Comparison of ENCODE assay signal across 11 cellular contexts in genomic region chr2:197092431-197092830, GRCh38.
A peak's percentile ranks its signal among the peaks of the same experiment; 100 is the strongest.
DNase-seq lines count a peak whose midpoint lies in the region; ATAC-seq and TF ChIP-seq lines count a peak whose summit lies in the region.
"Had no signal": no experiment of that assay in that cellular context is flagged by ENCODE, and none has a peak within 500 bp of the region (broad histone marks: within the 10 kb centered on the region; RNA-seq: fewer than 3 reads in every experiment).

No MANE protein-coding gene starts in this region.

- H3K4me1 ChIP-seq in upper lobe of right lung: peaks cover 5% of the 10 kb centered on the region
- H3K4me1 ChIP-seq: Caco-2 had no signal

- H3K36me3 ChIP-seq in upper lobe of right lung: no peaks in the 10 kb centered on the region

- peaks cover 4% of the 10 kb centered on the region for H3K9me3 ChIP-seq in AG04450 (ENCODE audit: control insufficient read depth, insufficient read depth, low read length)
- no peaks in the 10 kb centered on the region for H3K9me3 ChIP-seq in upper lobe of right lung
- H3K9me3 ChIP-seq: Caco-2 had no signal

- POLR2A ChIA-PET in AG04450 (lab: Yijun Ruan, JAX): interaction anchor here (0.6 kb wide), 3 partner anchors 164 to 307 kb away, joined by 3 to 4 read pairs (median 3); no protein-coding TSS in a partner anchor

- ATAC-seq in GM21367 (IDR thresholded peaks at IDR 0.05; ENCODE audit: unreplicated experiment) (no peak), upper lobe of right lung (no peak)

- H3K4me3 Mint-ChIP-seq in HFFc6: peak overlapping the region; percentile 0; the same call in 1 of the 2 replicates

- H3K27me3 ChIP-seq in AG04450 (ENCODE audit: control insufficient read depth, insufficient read depth, low read length) (no peaks in the 10 kb centered on the region), upper lobe of right lung (no peaks in the 10 kb centered on the region)

- H3K4me1 Mint-ChIP-seq in HFFc6 (ENCODE audit: low read depth): peaks cover 13% of the 10 kb centered on the region

- CTCF ChIA-PET in AG04450 (lab: Charles Lee): interaction anchor here (1.4 kb wide), 1 partner anchor 21 kb away, joined by 10 read pairs; no protein-coding TSS in a partner anchor

- H3K36me3 Mint-ChIP-seq in HFFc6 (ENCODE audit: low read depth): no peaks in the 10 kb centered on the region

- H3K4me3 ChIP-seq in AG04450 (ENCODE audit: low read depth, low read length): no peak overlapping the region
- H3K4me3 ChIP-seq in upper lobe of right lung: no peak overlapping the region

- H3K27ac ChIP-seq in AG04450 (ENCODE audit: low read depth, low read length) (no peak overlapping the region), upper lobe of right lung (no peak overlapping the region)

- DNase-seq in AG04450 (ENCODE audit: low read depth, low spot score) (peak; percentile 83), HFFc6 (peak; percentile 44), amniotic epithelial cell (ENCODE audit: low read depth) (peak; percentile 94), left kidney (ENCODE audit: low read depth, low spot score) (peak; percentile 91), HK-2 (ENCODE audit: unreplicated experiment) (no peak), middle frontal gyrus (ENCODE audit: extremely low spot score, low spot score) (no peak), upper lobe of right lung (no peak)
- DNase-seq: Caco-2, NCI-H187, T-helper 2 cell had no signal

- intact Hi-C loops in upper lobe of right lung (cut with DNase I): no loop called here

- H3K27ac Mint-ChIP-seq in HFFc6: no peak overlapping the region

- TF ChIP-seq CTCF in AG04450 (IDR thresholded peaks at IDR 0.05; ENCODE audit: low read depth, low read length): no peak
- no peak for TF ChIP-seq CTCF in HFFc6 (IDR thresholded peaks at IDR 0.05)
- TF ChIP-seq CTCF in upper lobe of right lung (IDR thresholded peaks at IDR 0.05): no peak

- no peaks in the 10 kb centered on the region for H3K27me3 Mint-ChIP-seq in HFFc6 (ENCODE audit: insufficient read depth)

- H3K9me3 Mint-ChIP-seq in HFFc6: no peaks in the 10 kb centered on the region

Comparison
In these comparisons a context has a peak if more than half of its experiments do, and no peak if none do; other contexts are left out.
1. DNase-seq: peak in AG04450 (single experiment), HFFc6 (single experiment), amniotic epithelial cell (single experiment) and left kidney (single experiment); none in HK-2 (single experiment), middle frontal gyrus (single experiment) and upper lobe of right lung (single experiment).